In genomic region chr2:28228419-28228995, GRCh38 we compare ENCODE assay signal across 19 cellular contexts.
DNase-seq lines count a peak whose midpoint lies in the region; ATAC-seq and TF ChIP-seq lines count a peak whose summit lies in the region.
"Had no signal": no experiment of that assay in that cellular context is flagged by ENCODE, and none has a peak within 500 bp of the region (broad histone marks: within the 10 kb centered on the region; RNA-seq: fewer than 3 reads in every experiment).

No MANE protein-coding gene starts in this region.

- no peaks in the 10 kb centered on the region for H4K20me1 ChIP-seq in Loucy (ENCODE audit: insufficient read depth, low read length, poor library complexity, severe bottlenecking)
- H4K20me1 ChIP-seq: BLaER1 treated with 17β-estradiol and CSF1 and Interleukin-3, amounts not matched to agents 10 nM and 100 nM had no signal

- H3K9ac ChIP-seq in Loucy (ENCODE audit: low read depth, low read length, poor library complexity, severe bottlenecking): no peak overlapping the region
- H3K9ac ChIP-seq: BLaER1 treated with 17β-estradiol and CSF1 and Interleukin-3, amounts not matched to agents 10 nM and 100 nM had no signal

- TF ChIP-seq CTCF in CD14-positive monocyte (IDR thresholded peaks at IDR 0.05) (peak; percentile 68), Loucy (conservative IDR thresholded peaks at IDR 0.05; ENCODE audit: low read length) (peak; percentile 53), choroid plexus epithelial cell (conservative IDR thresholded peaks at IDR 0.05; ENCODE audit: low read depth, low read length) (peak; percentile 35), mucosa of descending colon (IDR thresholded peaks at IDR 0.05) (peak; percentile 16)

- H3K4me3 Mint-ChIP-seq in CD14-positive monocyte: no peak overlapping the region
- H3K4me3 Mint-ChIP-seq: activated CD4-positive, alpha-beta T cell treated with anti-CD3 and anti-CD28 coated beads, Interleukin-2, amount 10 ng/mL, durations not matched to agents 7 days and 5 days; activated naive CD4-positive, alpha-beta T cell treated with anti-CD3 and anti-CD28 coated beads, Interleukin-2, amount 50 U/mL, for 24 hours had no signal

- H3K36me3 Mint-ChIP-seq in CD14-positive monocyte: peaks cover 14 to 24% of the 10 kb centered on the region in 2 donors

- H3K9me3 ChIP-seq in Loucy (ENCODE audit: insufficient read depth, low read depth, low read length) (no peaks in the 10 kb centered on the region), mucosa of descending colon (no peaks in the 10 kb centered on the region)
- H3K9me3 ChIP-seq: BLaER1 treated with 17β-estradiol and CSF1 and Interleukin-3, amounts not matched to agents 10 nM and 100 nM; body of pancreas; esophagus muscularis mucosa; ovary; thyroid gland had no signal

- H3K36me3 ChIP-seq in Loucy (ENCODE audit: insufficient read depth, low read length) (no peaks in the 10 kb centered on the region), mucosa of descending colon (ENCODE audit: low read depth) (no peaks in the 10 kb centered on the region)
- H3K36me3 ChIP-seq: esophagus muscularis mucosa, ovary, thyroid gland had no signal

- H3K4me3 ChIP-seq in Loucy (ENCODE audit: low read length, poor library complexity, severe bottlenecking) (no peak overlapping the region), choroid plexus epithelial cell (ENCODE audit: low read depth, low read length) (no peak overlapping the region), mucosa of descending colon (no peak overlapping the region)
- H3K4me3 ChIP-seq: BLaER1 treated with 17β-estradiol and CSF1 and Interleukin-3, amounts not matched to agents 10 nM and 100 nM; body of pancreas; esophagus muscularis mucosa; ovary; thyroid gland had no signal

- no peaks in the 10 kb centered on the region for H3K27me3 ChIP-seq in Loucy (ENCODE audit: insufficient read depth, low read length, poor library complexity, severe bottlenecking)
- H3K27me3 ChIP-seq: BLaER1 treated with 17β-estradiol and CSF1 and Interleukin-3, amounts not matched to agents 10 nM and 100 nM; body of pancreas; esophagus muscularis mucosa; ovary; thyroid gland had no signal

- no peak overlapping the region for H3K27ac Mint-ChIP-seq in CD14-positive monocyte
- H3K27ac Mint-ChIP-seq: activated CD4-positive, alpha-beta T cell treated with anti-CD3 and anti-CD28 coated beads, Interleukin-2, amount 10 ng/mL, durations not matched to agents 7 days and 5 days; activated naive CD4-positive, alpha-beta T cell treated with anti-CD3 and anti-CD28 coated beads, Interleukin-2, amount 50 U/mL, for 24 hours had no signal

- no peaks in the 10 kb centered on the region for H3K9me3 Mint-ChIP-seq in CD14-positive monocyte
- H3K9me3 Mint-ChIP-seq: activated CD4-positive, alpha-beta T cell treated with anti-CD3 and anti-CD28 coated beads, Interleukin-2, amount 10 ng/mL, durations not matched to agents 7 days and 5 days; activated naive CD4-positive, alpha-beta T cell treated with anti-CD3 and anti-CD28 coated beads, Interleukin-2, amount 50 U/mL, for 24 hours had no signal

- DNase-seq in CD14-positive monocyte (ENCODE audit: low spot score) (no peak), choroid plexus epithelial cell (ENCODE audit: low read depth) (peak; percentile 48), mucosa of descending colon (no peak), GF-D8 (lab: John Stamatoyannopoulos, UW) (no peak), CD1c-positive myeloid dendritic cell (ENCODE audit: extremely low spot score) (no peak), RPMI8226 (no peak)
- no peak for DNase-seq in stimulated activated naive CD4-positive, alpha-beta T cell treated with Interleukin-2 at 50 U/mL for 16 hours (lab: John Stamatoyannopoulos, UW)
- DNase-seq: activated CD4-positive, alpha-beta T cell treated with anti-CD3 and anti-CD28 coated beads, Interleukin-2, amount 10 ng/mL, durations not matched to agents 7 days and 5 days; body of pancreas; dermis blood vessel endothelial cell; KBM-7; NCI-H187; NCI-H446 treated with DMSO at 0.1 percent for 48 hours; ovary; thyroid gland had no signal

- H2AFZ ChIP-seq in Loucy (ENCODE audit: low read length): no peak overlapping the region

- H3K27me3 Mint-ChIP-seq in CD14-positive monocyte (ENCODE audit: low read depth in 3 of 3): no peaks in the 10 kb centered on the region
- H3K27me3 Mint-ChIP-seq: activated CD4-positive, alpha-beta T cell treated with anti-CD3 and anti-CD28 coated beads, Interleukin-2, amount 10 ng/mL, durations not matched to agents 7 days and 5 days; activated naive CD4-positive, alpha-beta T cell treated with anti-CD3 and anti-CD28 coated beads, Interleukin-2, amount 50 U/mL, for 24 hours had no signal

- H3K4me1 ChIP-seq in Loucy (ENCODE audit: insufficient read depth, low read length, poor library complexity, severe bottlenecking) (peaks cover 24% of the 10 kb centered on the region), mucosa of descending colon (ENCODE audit: low read depth) (peaks cover 39% of the 10 kb centered on the region)
- H3K4me1 ChIP-seq: thyroid gland had no signal

- peaks cover 27% of the 10 kb centered on the region for H3K4me1 Mint-ChIP-seq in CD14-positive monocyte
- H3K4me1 Mint-ChIP-seq: activated naive CD4-positive, alpha-beta T cell treated with anti-CD3 and anti-CD28 coated beads, Interleukin-2, amount 50 U/mL, for 24 hours had no signal

- H3K4me2 ChIP-seq in Loucy (ENCODE audit: low read depth, low read length, poor library complexity, severe bottlenecking): no peak overlapping the region
- H3K4me2 ChIP-seq: BLaER1 treated with 17β-estradiol and CSF1 and Interleukin-3, amounts not matched to agents 10 nM and 100 nM had no signal

- H3F3A ChIP-seq in Loucy (ENCODE audit: low read depth): no peaks in the 10 kb centered on the region

- H3K9me2 ChIP-seq in Loucy (replicated peaks; ENCODE audit: low read depth, low read length): no peaks in the 10 kb centered on the region

- ATAC-seq in mucosa of descending colon: no peak
- ATAC-seq: body of pancreas had no signal

- intact Hi-C loops in CD14-positive monocyte (cut with micrococcal nuclease) (no loop called here), mucosa of descending colon (cut with DNase I, micrococcal nuclease) (no loop called here)

- H3K79me2 ChIP-seq in Loucy (ENCODE audit: insufficient read depth, low read length): no peaks in the 10 kb centered on the region

Comparison
In these comparisons a context has a peak if more than half of its experiments do, and no peak if none do; other contexts are left out.
1. CTCF ChIP-seq: peak in every context shown above with its lines; median percentile 68 in CD14-positive monocyte; 53 in Loucy; 35 in choroid plexus epithelial cell; 16 in mucosa of descending colon.